ENCODE assay signal across 1 cellular context in the genomic region with DNA sequence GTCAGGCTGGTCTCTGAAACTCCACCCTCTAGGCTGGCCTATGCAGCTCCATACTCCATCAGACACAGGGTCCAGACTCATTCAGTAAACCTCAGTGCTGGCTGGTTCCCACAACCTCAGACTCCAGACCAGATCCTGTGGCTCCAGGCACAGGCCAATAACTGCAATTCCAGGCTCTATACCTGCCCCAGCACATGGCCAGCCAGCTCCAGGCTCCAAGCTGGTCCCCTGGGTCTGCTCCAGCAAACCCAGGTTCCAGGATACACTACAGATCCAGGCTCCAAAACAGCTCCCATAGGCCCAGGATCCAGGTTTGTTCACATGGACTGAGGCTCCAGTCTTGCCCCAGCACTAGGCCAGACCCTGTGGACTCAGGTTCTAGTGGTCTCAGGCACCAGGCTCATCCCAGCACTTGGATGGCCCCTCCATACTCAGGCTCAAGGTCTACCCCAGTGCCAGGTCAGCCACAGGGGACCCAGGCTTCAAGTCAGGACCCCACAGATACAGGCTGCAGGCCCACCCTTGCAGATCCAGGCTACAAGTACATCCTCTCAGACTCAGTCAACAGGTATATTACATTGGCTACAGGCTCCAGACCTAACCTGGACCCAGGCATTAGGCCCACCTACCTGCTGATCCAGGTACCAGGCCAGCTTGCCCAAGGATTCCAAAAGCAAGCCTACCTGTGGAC.
TF ChIP-seq lines count a peak whose summit lies in the region.

No MANE protein-coding gene starts in this region.

TF ChIP-seq in H1, 55 proteins besides CTCF, POLR2A, EP300 and RAD21:
- no peak for TF ChIP-seq FOSL1 (IDR thresholded peaks at IDR 0.05; ENCODE audit: insufficient read depth, low read depth, low read length)
- TF ChIP-seq TCF12 (IDR thresholded peaks at IDR 0.05; ENCODE audit: low read depth, low read length) = no peak
